18 cellular contexts compared by ENCODE assay signal in the genomic region with DNA sequence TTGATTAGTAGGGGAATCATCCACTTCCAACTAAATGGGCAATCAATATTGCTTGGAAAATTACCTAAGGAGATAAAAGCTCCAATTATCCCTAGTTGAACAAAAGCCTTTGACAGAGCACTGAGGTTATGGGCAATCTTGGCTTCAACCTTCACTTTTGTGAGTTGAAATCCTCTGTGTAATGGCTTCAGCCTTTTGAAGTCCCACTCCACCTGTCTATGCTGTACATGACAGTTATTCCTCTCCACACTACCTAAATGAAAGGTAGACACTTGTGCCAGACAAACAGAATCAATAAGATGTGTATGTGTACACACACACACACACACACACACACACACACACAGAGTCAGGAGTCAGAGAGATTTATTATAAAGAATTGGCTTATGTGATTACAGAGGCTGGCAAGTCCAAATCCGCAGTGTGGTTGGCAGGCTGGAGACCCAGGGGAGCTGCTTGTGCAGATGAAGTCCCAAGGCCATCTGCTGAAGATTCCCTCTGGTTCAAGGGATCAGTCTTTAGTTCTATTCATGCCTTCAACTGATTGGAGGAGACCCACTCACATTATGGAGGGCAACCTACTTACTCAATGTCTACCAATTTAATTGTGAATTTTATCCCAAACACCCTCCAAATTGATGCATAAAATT.
"Had no signal": no experiment of that assay in that cellular context is flagged by ENCODE, and none has a peak within 500 bp of the region (broad histone marks: within the 10 kb centered on the region; RNA-seq: fewer than 3 reads in every experiment).

No MANE protein-coding gene starts in this region.

- H3K36me3 ChIP-seq: brain microvascular endothelial cell, cardiac muscle cell had no signal

- H3K4me3 ChIP-seq: cardiac muscle cell, K562 had no signal

- H3K27ac ChIP-seq: brain microvascular endothelial cell, cardiac muscle cell had no signal

- DNase-seq: activated CD4-positive, alpha-beta memory T cell treated with anti-CD3 and anti-CD28 coated beads for 36 hours; activated CD4-positive, alpha-beta T cell treated with anti-CD3 and anti-CD28 coated beads, Interleukin-2, amount 10 ng/mL, durations not matched to agents 7 days and 5 days; activated CD4-positive, CD25-positive, alpha-beta regulatory T cell; activated gamma-delta T cell; activated naive CD4-positive, alpha-beta T cell treated with anti-CD3 and anti-CD28 coated beads for 36 hours; activated T-cell treated with anti-CD3 and anti-CD28 coated beads for 4 hours; activated T-cell treated with anti-CD3 and anti-CD28 coated beads, Interleukin-2, amount 50 U/mL, for 48 hours; amygdala; brain microvascular endothelial cell; Karpas-422; NCI-H1048; NCI-H1930; NCI-H524; SIG-M5; T-helper 17 cell; T-helper 9 cell had no signal

- H3K27me3 ChIP-seq: brain microvascular endothelial cell, cardiac muscle cell had no signal
